In the genomic region with DNA sequence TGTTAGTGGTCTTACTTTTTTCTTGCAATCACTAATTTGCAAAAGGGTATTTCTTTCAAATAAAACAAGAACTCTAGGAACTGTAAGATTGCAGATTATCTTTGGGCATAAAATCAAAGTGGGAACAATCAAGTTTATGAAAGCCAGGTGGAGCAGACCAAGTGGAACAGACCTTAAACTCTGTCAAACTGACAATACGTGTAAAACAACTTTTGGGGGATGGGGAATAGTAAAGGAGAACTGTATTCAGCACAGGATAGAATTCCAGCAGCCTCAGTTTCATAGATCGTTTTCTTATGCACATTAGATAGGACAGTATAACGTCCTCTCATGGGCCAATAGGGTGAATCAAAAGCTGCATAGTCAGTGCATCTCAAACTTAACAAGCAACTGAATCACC, we compare ENCODE assay signal across 16 cellular contexts.
DNase-seq lines count a peak whose midpoint lies in the region; ATAC-seq, FAIRE-seq and TF ChIP-seq lines count a peak whose summit lies in the region.
"Had no signal": no experiment of that assay in that cellular context is flagged by ENCODE, and none has a peak within 500 bp of the region (broad histone marks: within the 10 kb centered on the region; RNA-seq: fewer than 3 reads in every experiment).

No MANE protein-coding gene starts in this region.

- no peak for TF ChIP-seq POLR2A in GM12892 (IDR thresholded peaks at IDR 0.05; ENCODE audit: low read depth, low read length)

- peaks cover 46% of the 10 kb centered on the region for H3K4me1 ChIP-seq in CD4-positive, alpha-beta memory T cell (ENCODE audit: insufficient read depth, low read length)
- H3K4me1 ChIP-seq: HAP-1 had no signal

- H3K36me3 Mint-ChIP-seq in CD4-positive, alpha-beta memory T cell = peaks cover 40 to 74% of the 10 kb centered on the region in 2 donors
- peaks cover 46% of the 10 kb centered on the region for H3K36me3 Mint-ChIP-seq in T-cell
- H3K36me3 Mint-ChIP-seq in naive thymus-derived CD8-positive, alpha-beta T cell = peaks cover 11 to 78% (median 28%) of the 10 kb centered on the region in 3 donors

- FAIRE-seq in GM12892 (lab: Jason Lieb, UNC) = no peak
- FAIRE-seq: D721Med had no signal

- CTCF ChIA-PET in CD4-positive, alpha-beta memory T cell (lab: Charles Lee; ENCODE audit: partially characterized antibody) = no interaction called here
- CTCF ChIA-PET in T-cell (lab: Charles Lee) = no interaction called here

- peaks cover 0 to 2% (median 0%) of the 10 kb centered on the region in 8 donors for H3K9me3 Mint-ChIP-seq in CD4-positive, alpha-beta memory T cell
- H3K9me3 Mint-ChIP-seq in T-cell = no peaks in the 10 kb centered on the region
- H3K9me3 Mint-ChIP-seq in naive thymus-derived CD8-positive, alpha-beta T cell = no peaks in the 10 kb centered on the region

- DNase-seq in DMS79 treated with DMSO at 0.1 percent for 48 hours (lab: John Stamatoyannopoulos, UW) (peak; percentile 78), DMS79 (lab: John Stamatoyannopoulos, UW) (no peak), T-cell (no peak), GM12892 (ENCODE audit: insufficient read length) (no peak)
- DNase-seq in CD4-positive, alpha-beta memory T cell = no peak
- DNase-seq in naive thymus-derived CD8-positive, alpha-beta T cell = no peak
- DNase-seq: 8988T, Kasumi-1, NCI-H2029, NCI-H510A treated with DMSO at 0.1 percent for 48 hours, SIG-M5 had no signal

- H3K27me3 Mint-ChIP-seq in CD4-positive, alpha-beta memory T cell = no peaks in the 10 kb centered on the region
- no peaks in the 10 kb centered on the region for H3K27me3 Mint-ChIP-seq in T-cell
- no peaks in the 10 kb centered on the region for H3K27me3 Mint-ChIP-seq in naive thymus-derived CD8-positive, alpha-beta T cell

- H3K36me3 ChIP-seq in CD4-positive, alpha-beta memory T cell (ENCODE audit: insufficient read depth, low read length) = peaks cover 26% of the 10 kb centered on the region

- no peaks in the 10 kb centered on the region for H3K9me3 ChIP-seq in CD4-positive, alpha-beta memory T cell (ENCODE audit: control insufficient read depth in 1 of 2, low read length in 2 of 2)
- H3K9me3 ChIP-seq: HAP-1 had no signal

- H3K27ac ChIP-seq in CD4-positive, alpha-beta memory T cell (ENCODE audit: low read depth, low read length) = no peak overlapping the region
- H3K27ac ChIP-seq: C4-2B had no signal

- ATAC-seq in T-cell (replicated peaks in 1 of 4) (no peak), GM18907 (IDR thresholded peaks at IDR 0.05; ENCODE audit: unreplicated experiment) (no peak), HG03159 (IDR thresholded peaks at IDR 0.05; ENCODE audit: unreplicated experiment) (no peak)
- no peak for ATAC-seq in naive thymus-derived CD8-positive, alpha-beta T cell

- no peak overlapping the region for H3K4me3 ChIP-seq in CD4-positive, alpha-beta memory T cell (ENCODE audit: low read length in 2 of 2)
- H3K4me3 ChIP-seq: HAP-1 had no signal

- no peak overlapping the region for H3K4me3 Mint-ChIP-seq in CD4-positive, alpha-beta memory T cell
- H3K4me3 Mint-ChIP-seq in T-cell = no peak overlapping the region
- H3K4me3 Mint-ChIP-seq in naive thymus-derived CD8-positive, alpha-beta T cell = no peak overlapping the region

- POLR2A ChIA-PET in CD4-positive, alpha-beta memory T cell (lab: Charles Lee; ENCODE audit: partially characterized antibody) = no interaction called here
- POLR2A ChIA-PET in T-cell (lab: Charles Lee) = interaction anchor here in 1 of 2 donors (0.5 kb wide), 1 partner anchor 695 kb away, joined by 4 read pairs; no protein-coding TSS in a partner anchor
- POLR2A ChIA-PET in naive thymus-derived CD8-positive, alpha-beta T cell (lab: Charles Lee) = interaction anchor here (1.0 kb wide), 1 partner anchor 91 kb away, joined by 3 read pairs; no protein-coding TSS in a partner anchor

- H3K27me3 ChIP-seq in CD4-positive, alpha-beta memory T cell (ENCODE audit: insufficient read depth, low read length) = no peaks in the 10 kb centered on the region

- intact Hi-C loops in CD4-positive, alpha-beta memory T cell (cut with micrococcal nuclease) = no loop called here

- H3K4me1 Mint-ChIP-seq in CD4-positive, alpha-beta memory T cell = peaks cover 43 to 88% (median 66%) of the 10 kb centered on the region in 4 donors
- peaks cover 55 to 81% (median 75%) of the 10 kb centered on the region in 3 donors for H3K4me1 Mint-ChIP-seq in T-cell
- peaks cover 33 to 84% (median 78%) of the 10 kb centered on the region in 4 donors for H3K4me1 Mint-ChIP-seq in naive thymus-derived CD8-positive, alpha-beta T cell

- peak overlapping the region in 6 of 7 donors; percentile 3 to 77 (median 66) for H3K27ac Mint-ChIP-seq in CD4-positive, alpha-beta memory T cell
- H3K27ac Mint-ChIP-seq in T-cell = peak overlapping the region; percentile 7 to 36
- H3K27ac Mint-ChIP-seq in naive thymus-derived CD8-positive, alpha-beta T cell = peak overlapping the region in 6 of 10 donors; percentile 12 to 90 (median 84)

Comparison
In these comparisons a context has a peak if more than half of its experiments do, and no peak if none do; other contexts are left out.
1. H3K27ac Mint-ChIP-seq: peak in every context shown above with its lines; median percentile 84 in naive thymus-derived CD8-positive, alpha-beta T cell; 66 in CD4-positive, alpha-beta memory T cell; 22 in T-cell.